In the genomic region with DNA sequence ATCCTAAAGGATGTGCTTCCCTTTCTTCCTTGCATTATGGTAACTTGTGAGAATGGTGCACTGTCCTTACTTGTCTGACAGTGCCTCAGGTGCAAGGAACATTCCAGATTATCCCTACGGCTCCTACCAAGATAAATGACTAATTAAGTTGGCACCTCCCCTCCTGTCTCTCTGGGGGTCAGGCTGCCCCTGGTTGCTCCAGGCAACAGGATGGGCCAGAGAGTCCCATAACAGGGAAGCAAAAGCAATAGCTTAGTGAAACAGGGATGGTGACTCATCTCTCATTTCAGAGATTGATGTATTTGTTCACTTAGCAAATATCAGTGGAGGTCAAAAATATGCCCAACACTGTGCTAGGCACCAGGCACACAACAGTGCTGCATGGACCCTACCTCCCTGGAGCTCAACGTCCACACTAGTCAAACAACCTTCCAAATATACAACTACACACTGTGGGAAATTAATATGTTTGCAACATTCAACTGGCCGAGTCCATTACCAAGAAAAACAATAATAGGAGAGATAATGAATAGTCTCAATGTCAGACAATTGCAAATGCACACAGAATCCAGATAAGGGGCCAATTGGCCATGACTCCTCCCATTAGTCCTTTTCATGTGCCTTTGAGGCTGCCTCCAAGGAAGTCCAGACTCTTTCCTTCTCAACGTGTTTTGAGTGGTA, we compare ENCODE assay signal across 1 cellular context.
TF ChIP-seq lines count a peak whose summit lies in the region.

No MANE protein-coding gene starts in this region.

TF ChIP-seq in IMR-90, 13 proteins besides CTCF, POLR2A, EP300 and RAD21:
- TF ChIP-seq ELK1 (IDR thresholded peaks at IDR 0.05; ENCODE audit: borderline replicate concordance, low read depth, low read length) (no peak), SMC3 (IDR thresholded peaks at IDR 0.05; ENCODE audit: low read depth, low read length) (no peak), CEBPB (IDR thresholded peaks at IDR 0.05; ENCODE audit: low read depth, low read length) (no peak), RFX5 (IDR thresholded peaks at IDR 0.05; ENCODE audit: low read depth, low read length) (no peak), USF2 (IDR thresholded peaks at IDR 0.05; ENCODE audit: low read depth, low read length) (no peak), FOS (IDR thresholded peaks at IDR 0.05; ENCODE audit: low read depth, low read length) (no peak), MAZ (IDR thresholded peaks at IDR 0.05; ENCODE audit: borderline replicate concordance, low read depth, low read length) (no peak), NFE2L2 (IDR thresholded peaks at IDR 0.05; ENCODE audit: low read depth, low read length) (no peak), MXI1 (IDR thresholded peaks at IDR 0.05; ENCODE audit: borderline replicate concordance, low read depth, low read length) (no peak), RCOR1 (IDR thresholded peaks at IDR 0.05; ENCODE audit: insufficient replicate concordance, low read length) (no peak), MAFK (IDR thresholded peaks at IDR 0.05; ENCODE audit: low read depth, low read length) (no peak), CHD1 (IDR thresholded peaks at IDR 0.05; ENCODE audit: low read depth, low read length) (no peak)
